ENCODE assay signal across 12 cellular contexts in genomic region chr15:44666208-44667038, GRCh38. TPM values are rescaled to one million over a fixed set of nuclear protein-coding genes. Genes with fewer than 3 reads are reported as not detected.
A peak's percentile ranks its signal among the peaks of the same experiment; 100 is the strongest.
DNase-seq lines count a peak whose midpoint lies in the region; TF ChIP-seq lines count a peak whose summit lies in the region.
"Had no signal": no experiment of that assay in that cellular context is flagged by ENCODE, and none has a peak within 500 bp of the region (broad histone marks: within the 10 kb centered on the region; RNA-seq: fewer than 3 reads in every experiment).

No MANE protein-coding gene starts in this region.

- no peaks in the 10 kb centered on the region for H3K27me3 ChIP-seq in cardiac muscle cell
- H3K27me3 ChIP-seq in right atrium auricular region, result no peaks in the 10 kb centered on the region
- H3K27me3 ChIP-seq in MM.1S (replicated peaks; ENCODE audit: insufficient read depth, low read length), result no peaks in the 10 kb centered on the region
- H3K27me3 ChIP-seq in stomach, result no peaks in the 10 kb centered on the region
- H3K27me3 ChIP-seq: esophagus muscularis mucosa, MG63 had no signal

- no peak for TF ChIP-seq EP300 in stomach (IDR thresholded peaks at IDR 0.05)

- H3K9me3 ChIP-seq in cardiac muscle cell (ENCODE audit: low read depth), result no peaks in the 10 kb centered on the region
- no peaks in the 10 kb centered on the region for H3K9me3 ChIP-seq in right atrium auricular region
- H3K9me3 ChIP-seq in MM.1S (replicated peaks; ENCODE audit: insufficient read depth, low read length), result no peaks in the 10 kb centered on the region
- no peaks in the 10 kb centered on the region for H3K9me3 ChIP-seq in stomach
- H3K9me3 ChIP-seq: esophagus muscularis mucosa, MG63, prostate gland had no signal

- peak overlapping the region; percentile 51 for H2AFZ ChIP-seq in MM.1S (ENCODE audit: low read length)

- peak overlapping the region; percentile 21; the same call in 1 of the 2 replicates for H3K9ac ChIP-seq in MM.1S (ENCODE audit: low read length)

- WGBS in stomach, 5 donors, result 48 to 58% (median 50%) methylated on average over 5 of the region's 5 CpGs

- TF ChIP-seq CTCF in cardiac muscle cell (IDR thresholded peaks at IDR 0.05; ENCODE audit: low read depth, low read length) (no peak), right atrium auricular region (IDR thresholded peaks at IDR 0.05) (no peak), MM.1S (IDR thresholded peaks at IDR 0.05; ENCODE audit: low read length) (no peak), stomach (IDR thresholded peaks at IDR 0.05) (no peak), Calu3 (IDR thresholded peaks at IDR 0.05; ENCODE audit: unreplicated experiment) (no peak)

- H3K4me3 ChIP-seq in cardiac muscle cell, result no peak overlapping the region
- H3K4me3 ChIP-seq in right atrium auricular region, result no peak overlapping the region
- peak overlapping the region; percentile 48 for H3K4me3 ChIP-seq in MM.1S (ENCODE audit: low read length)
- no peak overlapping the region for H3K4me3 ChIP-seq in stomach
- H3K4me3 ChIP-seq: esophagus muscularis mucosa, MG63, prostate gland had no signal

- H3K4me1 ChIP-seq in cardiac muscle cell (ENCODE audit: low read depth), result peaks cover 19% of the 10 kb centered on the region
- peaks cover 0 to 21% of the 10 kb centered on the region in 2 donors for H3K4me1 ChIP-seq in right atrium auricular region
- H3K4me1 ChIP-seq in MM.1S (ENCODE audit: low read length), result peaks cover 70% of the 10 kb centered on the region
- peaks cover 0 to 21% (median 14%) of the 10 kb centered on the region in 4 donors for H3K4me1 ChIP-seq in stomach
- H3K4me1 ChIP-seq: prostate gland had no signal

- DNase-seq in cardiac muscle cell (ENCODE audit: low read depth in 1 of 2, low spot score in 1 of 2) (no peak), right atrium auricular region (ENCODE audit: low spot score) (no peak), MM.1S (peak; percentile 75), stomach (no peak), anterior cingulate cortex (lab: John Stamatoyannopoulos, UW) (no peak), Calu3 (no peak), NCI-H1694 treated with DMSO at 0.1 percent for 48 hours (lab: John Stamatoyannopoulos, UW) (no peak)
- DNase-seq: activated CD4-positive, alpha-beta T cell treated with anti-CD3 and anti-CD28 coated beads, Interleukin-2, amount 50 U/mL, for 4 hours; MG63 had no signal

- intact Hi-C loops in stomach (cut with DNase I; ENCODE audit: low total_unique reads), result no loop called here
- intact Hi-C loops in Calu3 (cut with micrococcal nuclease; ENCODE audit: unreplicated experiment), result no loop called here

- H3K9me3 Mint-ChIP-seq in activated naive CD8-positive, alpha-beta T cell (ENCODE audit: low read depth), result no peaks in the 10 kb centered on the region
- H3K9me3 Mint-ChIP-seq in Calu3 (ENCODE audit: low read depth, unreplicated experiment), result no peaks in the 10 kb centered on the region

- H3K27ac ChIP-seq in cardiac muscle cell, result peak overlapping the region; percentile 77
- peak overlapping the region in 1 of 2 donors; percentile 35 for H3K27ac ChIP-seq in right atrium auricular region
- H3K27ac ChIP-seq in MM.1S (ENCODE audit: low read length), result peak overlapping the region; percentile 69
- peak overlapping the region in 3 of 5 donors; percentile 17 to 57 (median 27) for H3K27ac ChIP-seq in stomach
- H3K27ac ChIP-seq: esophagus muscularis mucosa had no signal

- H3K36me3 Mint-ChIP-seq in activated naive CD8-positive, alpha-beta T cell, result no peaks in the 10 kb centered on the region
- peaks cover 11% of the 10 kb centered on the region for H3K36me3 Mint-ChIP-seq in Calu3 (ENCODE audit: insufficient read depth, unreplicated experiment)

- no peaks in the 10 kb centered on the region for H4K20me1 ChIP-seq in MM.1S (ENCODE audit: insufficient read depth, low read length)

- TF ChIP-seq POLR2A in stomach (IDR thresholded peaks at IDR 0.05), result no peak

- H3K9me2 ChIP-seq in MM.1S (replicated peaks; ENCODE audit: insufficient read depth, low read length), result no peaks in the 10 kb centered on the region

- no peaks in the 10 kb centered on the region for H3K36me3 ChIP-seq in cardiac muscle cell
- no peaks in the 10 kb centered on the region for H3K36me3 ChIP-seq in right atrium auricular region
- H3K36me3 ChIP-seq in MM.1S (replicated peaks; ENCODE audit: insufficient read depth, low read length), result no peaks in the 10 kb centered on the region
- no peaks in the 10 kb centered on the region for H3K36me3 ChIP-seq in stomach
- H3K36me3 ChIP-seq: esophagus muscularis mucosa, prostate gland had no signal

- CTCF ChIA-PET in Calu3 (lab: Charles Lee), result no interaction called here

- BruUV-seq in Calu3 (replicated peaks; lab: Mats Ljungman, UMichigan), result no TSS peak

- peak overlapping the region; percentile 95 for H3K27ac Mint-ChIP-seq in activated naive CD8-positive, alpha-beta T cell
- no peak overlapping the region for H3K27ac Mint-ChIP-seq in Calu3 (ENCODE audit: unreplicated experiment)

- H3K27me3 Mint-ChIP-seq in activated naive CD8-positive, alpha-beta T cell, result no peaks in the 10 kb centered on the region
- H3K27me3 Mint-ChIP-seq in Calu3 (ENCODE audit: unreplicated experiment), result no peaks in the 10 kb centered on the region

- H3K79me2 ChIP-seq in MM.1S (ENCODE audit: low read length), result peaks cover 15% of the 10 kb centered on the region

- H3K4me3 Mint-ChIP-seq in activated naive CD8-positive, alpha-beta T cell, result peak overlapping the region; percentile 75
- H3K4me3 Mint-ChIP-seq in Calu3 (ENCODE audit: low read depth, unreplicated experiment), result no peak overlapping the region

- peak overlapping the region; percentile 92 for H3K4me2 ChIP-seq in MM.1S (ENCODE audit: low read depth, low read length)

- H3K4me1 Mint-ChIP-seq in activated naive CD8-positive, alpha-beta T cell (ENCODE audit: low read depth), result peaks cover 78% of the 10 kb centered on the region
- H3K4me1 Mint-ChIP-seq in Calu3 (ENCODE audit: low read depth, unreplicated experiment), result peaks cover 9% of the 10 kb centered on the region

- peaks cover 43% of the 10 kb centered on the region for H3F3A ChIP-seq in MM.1S (ENCODE audit: insufficient read depth, low read length)

RNA-seq across cellular contexts. Expression of gene SPG11, which starts 3.0 kb away (rescaled TPM):
- total RNA-seq in cardiac muscle cell (46.4 and 65.1 TPM in 2 replicates), right atrium auricular region (10 to 100 TPM; 34.2 to 40.1 TPM), stomach (100 to 1,000 TPM in 4 of 5 donors, 10 to 100 TPM in 1; 99.5 to 240 (median 139) TPM), Calu3 (2022) (36.2 and 36.6 TPM in 2 replicates)
- polyA plus RNA-seq in cardiac muscle cell (15.7 and 30.3 TPM in 2 replicates), stomach (10 to 100 TPM; 12.1 to 32.4 (median 15.1) TPM)

RNA-seq across cellular contexts. Expression of gene PATL2, which starts 44.7 kb away (rescaled TPM):
- 0.33 TPM in 1 of 2 replicates, not detected in the other for total RNA-seq in cardiac muscle cell
- 0.49 TPM in 1 of 2 replicates, not detected in the other for polyA plus RNA-seq in cardiac muscle cell
- total RNA-seq in right atrium auricular region, result 1 to 10 TPM in 1 of 2 donors, under 1 TPM in 1; 0.75 to 4.5 TPM
- total RNA-seq in stomach, result 1 to 10 TPM in 4 of 5 donors, not detected in 1; 1.3 to 5.8 (median 4.2) TPM
- polyA plus RNA-seq in stomach, result 1 to 10 TPM in 2 of 3 donors, under 1 TPM in 1; 0.92 to 2.3 (median 1.1) TPM
- 1.7 and 3.8 TPM in 2 replicates for total RNA-seq in Calu3 (2022)

RNA-seq across cellular contexts. Expression of gene B2M, which starts 44.9 kb away (rescaled TPM):
- total RNA-seq in cardiac muscle cell (170 and 414 TPM in 2 replicates), right atrium auricular region (1,000 to 10,000 TPM; 1,354 to 2,259 TPM), stomach (1,000 to 10,000 TPM in 4 of 5 donors, 100 to 1,000 TPM in 1; 815 to 3,849 (median 2,307) TPM), Calu3 (2022) (1,002 and 1,731 TPM in 2 replicates)
- polyA plus RNA-seq in cardiac muscle cell (597 and 759 TPM in 2 replicates), stomach (1,000 to 10,000 TPM; 1,385 to 1,947 (median 1,540) TPM)
